In genomic region chr18:30696201-30696600, GRCh38 we compare ENCODE assay signal across 25 cellular contexts.
"Had no signal": no experiment of that assay in that cellular context is flagged by ENCODE, and none has a peak within 500 bp of the region (broad histone marks: within the 10 kb centered on the region; RNA-seq: fewer than 3 reads in every experiment).

No MANE protein-coding gene starts in this region.

- H3K9me3 ChIP-seq: esophagus muscularis mucosa, gastroesophageal sphincter, heart left ventricle, left lung had no signal

- H3K36me3 ChIP-seq: esophagus muscularis mucosa, gastroesophageal sphincter, heart left ventricle, left lung had no signal

- H2AFZ ChIP-seq: hepatocyte had no signal

- H3K27ac ChIP-seq: coronary artery, dorsolateral prefrontal cortex, esophagus muscularis mucosa, foreskin keratinocyte, gastroesophageal sphincter, heart left ventricle, hepatocyte, left lung had no signal

- DNase-seq: dermis blood vessel endothelial cell; dorsolateral prefrontal cortex; effector CD4-positive, alpha-beta T cell; effector memory CD4-positive, alpha-beta T cell; foreskin keratinocyte; hypothalamus; immature natural killer cell; islet precursor cell; left cardiac atrium; left ventricle myocardium superior; mammary epithelial cell; mesendoderm; midbrain; naive B cell; naive thymus-derived CD8-positive, alpha-beta T cell had no signal

- H3K4me3 ChIP-seq: coronary artery, dorsolateral prefrontal cortex, esophagus muscularis mucosa, gastroesophageal sphincter, heart left ventricle, hepatocyte, left lung, lung had no signal

- H3K27me3 ChIP-seq: esophagus muscularis mucosa, foreskin keratinocyte, gastroesophageal sphincter, heart left ventricle, hepatocyte, left lung had no signal

- H3K4me1 ChIP-seq: esophagus muscularis mucosa, foreskin keratinocyte, gastroesophageal sphincter, heart left ventricle, left lung had no signal

- H3K79me2 ChIP-seq: hepatocyte had no signal

- H3K4me2 ChIP-seq: hepatocyte had no signal

- ATAC-seq: foreskin keratinocyte; gastroesophageal sphincter; heart left ventricle; left cardiac atrium; left lung; left ventricle myocardium superior; naive thymus-derived CD8-positive, alpha-beta T cell had no signal

- FAIRE-seq: colon, endothelial cell of umbilical vein, frontal cortex had no signal
